ENCODE assay signal across 9 cellular contexts in genomic region chr13:32443111-32443510, GRCh38. TPM values are rescaled to one million over a fixed set of nuclear protein-coding genes. Genes with fewer than 3 reads are reported as not detected.
DNase-seq lines count a peak whose midpoint lies in the region; ATAC-seq and FAIRE-seq lines count a peak whose summit lies in the region.
"Had no signal": no experiment of that assay in that cellular context is flagged by ENCODE, and none has a peak within 500 bp of the region (broad histone marks: within the 10 kb centered on the region; RNA-seq: fewer than 3 reads in every experiment).

No MANE protein-coding gene starts in this region.

- no peak overlapping the region for H3K4me3 Mint-ChIP-seq in activated CD8-positive, alpha-beta T cell treated with anti-CD3 and anti-CD28 coated beads, Interleukin-2, amount 10 ng/mL, durations not matched to agents 7 days and 5 days

- H3K27ac Mint-ChIP-seq in activated CD8-positive, alpha-beta T cell treated with anti-CD3 and anti-CD28 coated beads, Interleukin-2, amount 10 ng/mL, durations not matched to agents 7 days and 5 days: no peak overlapping the region

- FAIRE-seq in HTR-8/SVneo (lab: Jason Lieb, UNC): no peak
- FAIRE-seq: A204.1 had no signal

- H3K9me3 Mint-ChIP-seq in activated CD8-positive, alpha-beta T cell treated with anti-CD3 and anti-CD28 coated beads, Interleukin-2, amount 10 ng/mL, durations not matched to agents 7 days and 5 days (ENCODE audit: insufficient read depth): no peaks in the 10 kb centered on the region

- H3K27me3 Mint-ChIP-seq in activated CD8-positive, alpha-beta T cell treated with anti-CD3 and anti-CD28 coated beads, Interleukin-2, amount 10 ng/mL, durations not matched to agents 7 days and 5 days (ENCODE audit: low read depth): no peaks in the 10 kb centered on the region

- H3K36me3 Mint-ChIP-seq in activated CD8-positive, alpha-beta T cell treated with anti-CD3 and anti-CD28 coated beads, Interleukin-2, amount 10 ng/mL, durations not matched to agents 7 days and 5 days (ENCODE audit: low read depth): no peaks in the 10 kb centered on the region

- ATAC-seq in GM19467 (IDR thresholded peaks at IDR 0.05; ENCODE audit: unreplicated experiment) (peak; percentile 68), left lobe of liver (peak; percentile 84)
- ATAC-seq in activated CD8-positive, alpha-beta T cell treated with anti-CD3 and anti-CD28 coated beads, Interleukin-2, amount 10 ng/mL, durations not matched to agents 7 days and 5 days: peak; percentile 81

- POLR2A ChIA-PET in activated CD8-positive, alpha-beta T cell treated with anti-CD3 and anti-CD28 coated beads, Interleukin-2, amount 10 ng/mL, durations not matched to agents 7 days and 5 days (lab: Charles Lee): no interaction called here

- CTCF ChIA-PET in activated CD8-positive, alpha-beta T cell treated with anti-CD3 and anti-CD28 coated beads, Interleukin-2, amount 10 ng/mL, durations not matched to agents 7 days and 5 days (lab: Charles Lee): interaction anchor here (0.9 to 2.0 kb wide), 15 partner anchors 10 to 279 kb away, joined by 3 to 10 read pairs (median 4); partner anchors contain the start of gene N4BP2L1

- DNase-seq in DMS 273 (lab: John Stamatoyannopoulos, UW; ENCODE audit: unreplicated experiment) (peak; percentile 24), DMS 273 treated with DMSO at 0.1 percent for 48 hours (lab: John Stamatoyannopoulos, UW) (no peak), Kasumi-1 (lab: John Stamatoyannopoulos, UW) (peak; percentile 34 to 35), left lobe of liver (ENCODE audit: low spot score) (no peak), NCI-H1092 treated with DMSO at 0.1 percent for 48 hours (lab: John Stamatoyannopoulos, UW) (no peak), HTR-8/SVneo (ENCODE audit: insufficient read length, low spot score) (no peak)
- DNase-seq in activated CD8-positive, alpha-beta T cell treated with anti-CD3 and anti-CD28 coated beads, Interleukin-2, amount 10 ng/mL, durations not matched to agents 7 days and 5 days: peak; percentile 67

- peaks cover 6% of the 10 kb centered on the region for H3K4me1 Mint-ChIP-seq in activated CD8-positive, alpha-beta T cell treated with anti-CD3 and anti-CD28 coated beads, Interleukin-2, amount 10 ng/mL, durations not matched to agents 7 days and 5 days (ENCODE audit: low read depth)

RNA-seq across cellular contexts. Expression of gene N4BP2L1, which starts 15.2 kb away (rescaled TPM):
- 10 to 100 TPM; 27.7 to 27.8 TPM for total RNA-seq in activated CD8-positive, alpha-beta T cell treated with anti-CD3 and anti-CD28 coated beads, Interleukin-2, amount 10 ng/mL, durations not matched to agents 7 days and 5 days
- total RNA-seq in left lobe of liver: 45.9 TPM

Comparison
In these comparisons a context has a peak if more than half of its experiments do, and no peak if none do; other contexts are left out.
1. DNase-seq: peak in DMS 273 (single experiment), Kasumi-1 (2 of 2) and activated CD8-positive, alpha-beta T cell treated with anti-CD3 and anti-CD28 coated beads, Interleukin-2, amount 10 ng/mL, durations not matched to agents 7 days and 5 days (single experiment); none in DMS 273 treated with DMSO at 0.1 percent for 48 hours (single experiment), left lobe of liver (single experiment), NCI-H1092 treated with DMSO at 0.1 percent for 48 hours (single experiment) and HTR-8/SVneo (single experiment).
2. Peak in every context shown above with its lines, with median percentiles within 50 percentile points of each other: ATAC-seq.